Comparison of ENCODE assay signal across 13 cellular contexts in the genomic region with DNA sequence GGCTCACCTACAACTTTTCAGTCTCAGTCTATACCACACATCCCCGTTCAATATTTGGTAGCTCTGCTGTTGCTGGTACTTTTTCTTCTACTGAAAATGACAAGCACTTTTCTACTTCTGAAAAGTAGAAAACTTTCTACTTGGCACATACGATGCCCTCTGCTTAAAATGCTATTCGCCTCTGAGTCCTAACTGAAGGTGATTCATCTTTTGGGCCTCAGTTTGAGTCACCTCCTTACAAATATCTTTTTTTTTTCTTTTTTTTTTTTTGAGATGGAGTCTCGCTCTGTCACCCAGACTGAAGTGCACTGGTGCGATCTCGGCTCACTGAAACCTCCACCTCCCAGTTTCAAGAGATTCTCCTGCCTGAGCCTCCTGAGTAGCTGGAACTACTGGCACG.
"Had no signal": no experiment of that assay in that cellular context is flagged by ENCODE, and none has a peak within 500 bp of the region (broad histone marks: within the 10 kb centered on the region; RNA-seq: fewer than 3 reads in every experiment).

No MANE protein-coding gene starts in this region.

- ATAC-seq: left cardiac atrium; naive thymus-derived CD8-positive, alpha-beta T cell had no signal

- H3K27me3 ChIP-seq: cardiac muscle cell, neutrophil, vagina had no signal

- FAIRE-seq: endometrium, small intestine had no signal

- H3K4me3 ChIP-seq: cardiac muscle cell, lung, tibial artery, vagina had no signal

- H3K27ac ChIP-seq: cardiac muscle cell, neutrophil, tibial artery, vagina had no signal

- H3K4me1 ChIP-seq: tibial artery, vagina had no signal

- DNase-seq: activated CD4-positive, alpha-beta T cell treated with anti-CD3 and anti-CD28 coated beads, Interleukin-2, amount 50 U/mL, for 1 hour; activated effector memory CD4-positive, alpha-beta T cell treated with Interleukin-2 at 50 U/mL for 16 hours; activated T-cell treated with anti-CD3 and anti-CD28 coated beads for 4 hours; anterior cingulate cortex; left cardiac atrium; naive thymus-derived CD8-positive, alpha-beta T cell; small intestine; tibial artery had no signal

- H3K9me3 ChIP-seq: neutrophil, tibial artery, vagina had no signal

- H3K36me3 ChIP-seq: cardiac muscle cell, neutrophil, tibial artery, vagina had no signal
